2 cellular contexts compared by ENCODE assay signal in the genomic region with DNA sequence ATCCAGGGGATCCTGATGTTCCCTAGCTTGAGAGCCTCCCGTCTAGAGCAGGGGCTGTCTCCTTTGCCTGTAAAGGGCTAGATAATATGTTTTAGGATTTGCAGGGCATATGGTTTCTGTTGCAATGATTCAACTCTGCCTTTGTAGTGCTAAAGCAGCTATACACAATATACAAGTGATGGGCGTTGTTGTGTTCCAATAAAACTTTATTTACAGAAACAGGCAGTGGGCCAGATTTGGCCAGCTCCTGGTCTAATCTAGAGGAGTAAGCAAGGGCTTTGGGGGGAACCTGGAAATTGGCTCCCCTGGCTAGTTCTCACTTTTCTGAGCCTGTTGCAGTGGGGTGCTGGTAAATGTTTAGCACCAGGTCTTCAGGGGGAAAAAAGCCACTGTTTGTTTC.
TF ChIP-seq lines count a peak whose summit lies in the region.

No MANE protein-coding gene starts in this region.

TF ChIP-seq in HepG2, 621 proteins besides CTCF, POLR2A, EP300 and RAD21:
- TF ChIP-seq, protein P1, sequence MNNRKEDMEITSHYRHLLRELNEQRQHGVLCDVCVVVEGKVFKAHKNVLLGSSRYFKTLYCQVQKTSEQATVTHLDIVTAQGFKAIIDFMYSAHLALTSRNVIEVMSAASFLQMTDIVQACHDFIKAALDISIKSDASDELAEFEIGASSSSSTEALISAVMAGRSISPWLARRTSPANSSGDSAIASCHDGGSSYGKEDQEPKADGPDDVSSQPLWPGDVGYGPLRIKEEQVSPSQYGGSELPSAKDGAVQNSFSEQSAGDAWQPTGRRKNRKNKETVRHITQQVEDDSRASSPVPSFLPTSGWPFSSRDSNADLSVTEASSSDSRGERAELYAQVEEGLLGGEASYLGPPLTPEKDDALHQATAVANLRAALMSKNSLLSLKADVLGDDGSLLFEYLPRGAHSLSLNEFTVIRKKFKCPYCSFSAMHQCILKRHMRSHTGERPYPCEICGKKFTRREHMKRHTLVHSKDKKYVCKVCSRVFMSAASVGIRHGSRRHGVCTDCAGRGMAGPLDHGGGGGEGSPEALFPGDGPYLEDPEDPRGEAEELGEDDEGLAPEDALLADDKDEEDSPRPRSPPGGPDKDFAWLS (CRISPR knock-in tag; IDR thresholded peaks at IDR 0.05; ENCODE audit: borderline replicate concordance): no peak
- TF ChIP-seq, protein P2, sequence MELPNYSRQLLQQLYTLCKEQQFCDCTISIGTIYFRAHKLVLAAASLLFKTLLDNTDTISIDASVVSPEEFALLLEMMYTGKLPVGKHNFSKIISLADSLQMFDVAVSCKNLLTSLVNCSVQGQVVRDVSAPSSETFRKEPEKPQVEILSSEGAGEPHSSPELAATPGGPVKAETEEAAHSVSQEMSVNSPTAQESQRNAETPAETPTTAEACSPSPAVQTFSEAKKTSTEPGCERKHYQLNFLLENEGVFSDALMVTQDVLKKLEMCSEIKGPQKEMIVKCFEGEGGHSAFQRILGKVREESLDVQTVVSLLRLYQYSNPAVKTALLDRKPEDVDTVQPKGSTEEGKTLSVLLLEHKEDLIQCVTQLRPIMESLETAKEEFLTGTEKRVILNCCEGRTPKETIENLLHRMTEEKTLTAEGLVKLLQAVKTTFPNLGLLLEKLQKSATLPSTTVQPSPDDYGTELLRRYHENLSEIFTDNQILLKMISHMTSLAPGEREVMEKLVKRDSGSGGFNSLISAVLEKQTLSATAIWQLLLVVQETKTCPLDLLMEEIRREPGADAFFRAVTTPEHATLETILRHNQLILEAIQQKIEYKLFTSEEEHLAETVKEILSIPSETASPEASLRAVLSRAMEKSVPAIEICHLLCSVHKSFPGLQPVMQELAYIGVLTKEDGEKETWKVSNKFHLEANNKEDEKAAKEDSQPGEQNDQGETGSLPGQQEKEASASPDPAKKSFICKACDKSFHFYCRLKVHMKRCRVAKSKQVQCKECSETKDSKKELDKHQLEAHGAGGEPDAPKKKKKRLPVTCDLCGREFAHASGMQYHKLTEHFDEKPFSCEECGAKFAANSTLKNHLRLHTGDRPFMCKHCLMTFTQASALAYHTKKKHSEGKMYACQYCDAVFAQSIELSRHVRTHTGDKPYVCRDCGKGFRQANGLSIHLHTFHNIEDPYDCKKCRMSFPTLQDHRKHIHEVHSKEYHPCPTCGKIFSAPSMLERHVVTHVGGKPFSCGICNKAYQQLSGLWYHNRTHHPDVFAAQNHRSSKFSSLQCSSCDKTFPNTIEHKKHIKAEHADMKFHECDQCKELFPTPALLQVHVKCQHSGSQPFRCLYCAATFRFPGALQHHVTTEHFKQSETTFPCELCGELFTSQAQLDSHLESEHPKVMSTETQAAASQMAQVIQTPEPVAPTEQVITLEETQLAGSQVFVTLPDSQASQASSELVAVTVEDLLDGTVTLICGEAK (IDR thresholded peaks at IDR 0.05): no peak
- TF ChIP-seq, protein P2 (CRISPR knock-in tag; IDR thresholded peaks at IDR 0.05): peak; percentile 93

TF ChIP-seq in K562, 482 proteins besides CTCF, POLR2A, EP300 and RAD21:
- TF ChIP-seq, protein P2 (IDR thresholded peaks at IDR 0.05): peak; percentile 84
- TF ChIP-seq, protein P2 (CRISPR knock-in tag; IDR thresholded peaks at IDR 0.05): no peak
- TF ChIP-seq CBFA2T2 (conservative IDR thresholded peaks at IDR 0.05): no peak
